1 cellular context compared by ENCODE assay signal in genomic region chr14:74852922-74853530, GRCh38.
TF ChIP-seq lines count a peak whose summit lies in the region.

No MANE protein-coding gene starts in this region.

TF ChIP-seq in K562, 482 proteins besides CTCF, POLR2A, EP300 and RAD21:
- TF ChIP-seq, protein P1, sequence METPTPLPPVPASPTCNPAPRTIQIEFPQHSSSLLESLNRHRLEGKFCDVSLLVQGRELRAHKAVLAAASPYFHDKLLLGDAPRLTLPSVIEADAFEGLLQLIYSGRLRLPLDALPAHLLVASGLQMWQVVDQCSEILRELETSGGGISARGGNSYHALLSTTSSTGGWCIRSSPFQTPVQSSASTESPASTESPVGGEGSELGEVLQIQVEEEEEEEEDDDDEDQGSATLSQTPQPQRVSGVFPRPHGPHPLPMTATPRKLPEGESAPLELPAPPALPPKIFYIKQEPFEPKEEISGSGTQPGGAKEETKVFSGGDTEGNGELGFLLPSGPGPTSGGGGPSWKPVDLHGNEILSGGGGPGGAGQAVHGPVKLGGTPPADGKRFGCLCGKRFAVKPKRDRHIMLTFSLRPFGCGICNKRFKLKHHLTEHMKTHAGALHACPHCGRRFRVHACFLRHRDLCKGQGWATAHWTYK (CRISPR knock-in tag; IDR thresholded peaks at IDR 0.05): no peak
- TF ChIP-seq MTA3 (IDR thresholded peaks at IDR 0.05; ENCODE audit: borderline replicate concordance) (no peak), ZNF830 (CRISPR knock-in tag; IDR thresholded peaks at IDR 0.05) (no peak), ZC3H4 (CRISPR knock-in tag; IDR thresholded peaks at IDR 0.05; ENCODE audit: borderline replicate concordance) (no peak), BCOR (IDR thresholded peaks at IDR 0.05) (no peak), ZNF282 (CRISPR knock-in tag; IDR thresholded peaks at IDR 0.05) (no peak), ZNF444 (CRISPR knock-in tag; IDR thresholded peaks at IDR 0.05) (no peak), PYGO2 (tag; IDR thresholded peaks at IDR 0.05) (no peak), PPARD (CRISPR knock-in tag; IDR thresholded peaks at IDR 0.05) (no peak), CBFA2T2 (conservative IDR thresholded peaks at IDR 0.05) (no peak), POU5F1 (IDR thresholded peaks at IDR 0.05; ENCODE audit: borderline replicate concordance, low read depth, low read length, partially characterized antibody) (no peak), NFIX (CRISPR knock-in tag; IDR thresholded peaks at IDR 0.05; ENCODE audit: low read depth) (no peak), ZNF592 (IDR thresholded peaks at IDR 0.05) (no peak), KHSRP (IDR thresholded peaks at IDR 0.05) (no peak), E2F4 (CRISPR knock-in tag; IDR thresholded peaks at IDR 0.05; ENCODE audit: low read depth) (no peak), COPS2 (conservative IDR thresholded peaks at IDR 0.05) (no peak)
- TF ChIP-seq, protein P2, sequence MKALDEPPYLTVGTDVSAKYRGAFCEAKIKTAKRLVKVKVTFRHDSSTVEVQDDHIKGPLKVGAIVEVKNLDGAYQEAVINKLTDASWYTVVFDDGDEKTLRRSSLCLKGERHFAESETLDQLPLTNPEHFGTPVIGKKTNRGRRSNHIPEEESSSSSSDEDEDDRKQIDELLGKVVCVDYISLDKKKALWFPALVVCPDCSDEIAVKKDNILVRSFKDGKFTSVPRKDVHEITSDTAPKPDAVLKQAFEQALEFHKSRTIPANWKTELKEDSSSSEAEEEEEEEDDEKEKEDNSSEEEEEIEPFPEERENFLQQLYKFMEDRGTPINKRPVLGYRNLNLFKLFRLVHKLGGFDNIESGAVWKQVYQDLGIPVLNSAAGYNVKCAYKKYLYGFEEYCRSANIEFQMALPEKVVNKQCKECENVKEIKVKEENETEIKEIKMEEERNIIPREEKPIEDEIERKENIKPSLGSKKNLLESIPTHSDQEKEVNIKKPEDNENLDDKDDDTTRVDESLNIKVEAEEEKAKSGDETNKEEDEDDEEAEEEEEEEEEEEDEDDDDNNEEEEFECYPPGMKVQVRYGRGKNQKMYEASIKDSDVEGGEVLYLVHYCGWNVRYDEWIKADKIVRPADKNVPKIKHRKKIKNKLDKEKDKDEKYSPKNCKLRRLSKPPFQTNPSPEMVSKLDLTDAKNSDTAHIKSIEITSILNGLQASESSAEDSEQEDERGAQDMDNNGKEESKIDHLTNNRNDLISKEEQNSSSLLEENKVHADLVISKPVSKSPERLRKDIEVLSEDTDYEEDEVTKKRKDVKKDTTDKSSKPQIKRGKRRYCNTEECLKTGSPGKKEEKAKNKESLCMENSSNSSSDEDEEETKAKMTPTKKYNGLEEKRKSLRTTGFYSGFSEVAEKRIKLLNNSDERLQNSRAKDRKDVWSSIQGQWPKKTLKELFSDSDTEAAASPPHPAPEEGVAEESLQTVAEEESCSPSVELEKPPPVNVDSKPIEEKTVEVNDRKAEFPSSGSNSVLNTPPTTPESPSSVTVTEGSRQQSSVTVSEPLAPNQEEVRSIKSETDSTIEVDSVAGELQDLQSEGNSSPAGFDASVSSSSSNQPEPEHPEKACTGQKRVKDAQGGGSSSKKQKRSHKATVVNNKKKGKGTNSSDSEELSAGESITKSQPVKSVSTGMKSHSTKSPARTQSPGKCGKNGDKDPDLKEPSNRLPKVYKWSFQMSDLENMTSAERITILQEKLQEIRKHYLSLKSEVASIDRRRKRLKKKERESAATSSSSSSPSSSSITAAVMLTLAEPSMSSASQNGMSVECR (CRISPR knock-in tag; IDR thresholded peaks at IDR 0.05): no peak
- TF ChIP-seq, protein P3, sequence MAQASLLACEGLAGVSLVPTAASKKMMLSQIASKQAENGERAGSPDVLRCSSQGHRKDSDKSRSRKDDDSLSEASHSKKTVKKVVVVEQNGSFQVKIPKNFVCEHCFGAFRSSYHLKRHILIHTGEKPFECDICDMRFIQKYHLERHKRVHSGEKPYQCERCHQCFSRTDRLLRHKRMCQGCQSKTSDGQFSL (CRISPR knock-in tag; IDR thresholded peaks at IDR 0.05): no peak
- TF ChIP-seq, protein P3 (tag; IDR thresholded peaks at IDR 0.05): no peak
- TF ChIP-seq, protein P4, sequence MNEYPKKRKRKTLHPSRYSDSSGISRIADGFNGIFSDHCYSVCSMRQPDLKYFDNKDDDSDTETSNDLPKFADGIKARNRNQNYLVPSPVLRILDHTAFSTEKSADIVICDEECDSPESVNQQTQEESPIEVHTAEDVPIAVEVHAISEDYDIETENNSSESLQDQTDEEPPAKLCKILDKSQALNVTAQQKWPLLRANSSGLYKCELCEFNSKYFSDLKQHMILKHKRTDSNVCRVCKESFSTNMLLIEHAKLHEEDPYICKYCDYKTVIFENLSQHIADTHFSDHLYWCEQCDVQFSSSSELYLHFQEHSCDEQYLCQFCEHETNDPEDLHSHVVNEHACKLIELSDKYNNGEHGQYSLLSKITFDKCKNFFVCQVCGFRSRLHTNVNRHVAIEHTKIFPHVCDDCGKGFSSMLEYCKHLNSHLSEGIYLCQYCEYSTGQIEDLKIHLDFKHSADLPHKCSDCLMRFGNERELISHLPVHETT (CRISPR knock-in tag; conservative IDR thresholded peaks at IDR 0.05 in 1 of 2, IDR thresholded peaks at IDR 0.05 in 1 of 2): no peak
